8 cellular contexts compared by ENCODE assay signal in genomic region chr12:14771651-14772137, GRCh38. TPM values are rescaled to one million over a fixed set of nuclear protein-coding genes. Genes with fewer than 3 reads are reported as not detected.
A peak's percentile ranks its signal among the peaks of the same experiment; 100 is the strongest.
DNase-seq lines count a peak whose midpoint lies in the region; ATAC-seq and TF ChIP-seq lines count a peak whose summit lies in the region.

No MANE protein-coding gene starts in this region.

- CTCF ChIA-PET in A673 (lab: Charles Lee): no interaction called here
- CTCF ChIA-PET in activated CD4-positive, alpha-beta memory T cell treated with anti-CD3 and anti-CD28 coated beads, Interleukin-2, amount 10 ng/mL, durations not matched to agents 7 days and 5 days (lab: Charles Lee): interaction anchor here (0.7 to 3.1 kb wide), 7 partner anchors 28 to 406 kb away, joined by 3 to 50 read pairs (median 9); partner anchors contain the start of genes ARHGDIB, ATF7IP, C12orf60 and WBP11

- H3K27me3 Mint-ChIP-seq in activated CD4-positive, alpha-beta memory T cell treated with anti-CD3 and anti-CD28 coated beads, Interleukin-2, amount 10 ng/mL, durations not matched to agents 7 days and 5 days: no peaks in the 10 kb centered on the region

- H3K4me2 ChIP-seq in hepatocyte: peak overlapping the region; percentile 73

- H3K36me3 ChIP-seq in A673 (ENCODE audit: insufficient read depth, low read length, poor library complexity, severe bottlenecking) (no peaks in the 10 kb centered on the region), HUES64 (ENCODE audit: insufficient read depth, low read length) (peaks cover 5% of the 10 kb centered on the region; the same call in 1 of the 2 replicates), hepatocyte (replicated peaks; ENCODE audit: insufficient read depth, low read depth) (no peaks in the 10 kb centered on the region)

- H3K4me3 ChIP-seq in A673 (ENCODE audit: low read depth, low read length, poor library complexity, severe bottlenecking) (peak overlapping the region; percentile 57), HUES64 (ENCODE audit: low read length) (peak overlapping the region; percentile 96), hepatocyte (peak overlapping the region; percentile 27)

- no peaks in the 10 kb centered on the region for H3K9me3 ChIP-seq in A673 (ENCODE audit: low read depth, low read length, poor library complexity, severe bottlenecking)
- no peaks in the 10 kb centered on the region for H3K9me3 ChIP-seq in HUES64 (ENCODE audit: insufficient read depth, low read depth, low read length)
- no peaks in the 10 kb centered on the region for H3K9me3 ChIP-seq in hepatocyte (ENCODE audit: low read depth)

- H3K27ac Mint-ChIP-seq in activated CD4-positive, alpha-beta memory T cell treated with anti-CD3 and anti-CD28 coated beads, Interleukin-2, amount 10 ng/mL, durations not matched to agents 7 days and 5 days: peak overlapping the region; percentile 98

- peak overlapping the region; percentile 15 for H2AFZ ChIP-seq in hepatocyte

- peak; percentile 4 for DNase-seq in A673 (ENCODE audit: low spot score)
- peak; percentile 32 for DNase-seq in activated CD4-positive, alpha-beta memory T cell treated with anti-CD3 and anti-CD28 coated beads, Interleukin-2, amount 10 ng/mL, durations not matched to agents 7 days and 5 days
- no peak for DNase-seq in hepatocyte (ENCODE audit: low spot score)
- DNase-seq in stimulated activated CD4-positive, alpha-beta T cell treated with anti-CD3 and anti-CD28 coated beads, TNF-alpha, amount 100 ng/mL, for 4 hours (ENCODE audit: low read depth in 3 of 3): peak in 2 of 3 experiments; percentile 21 to 24
- DNase-seq in ureter (ENCODE audit: low spot score): no peak
- DNase-seq in kidney glomerular epithelial cell (lab: John Stamatoyannopoulos, UW): no peak

- ATAC-seq in GM21737 (IDR thresholded peaks at IDR 0.05; ENCODE audit: unreplicated experiment): no peak

- no TSS peak for BruUV-seq in A673 (replicated peaks; lab: Mats Ljungman, UMichigan)

- no peaks in the 10 kb centered on the region for H3K9me3 Mint-ChIP-seq in activated CD4-positive, alpha-beta memory T cell treated with anti-CD3 and anti-CD28 coated beads, Interleukin-2, amount 10 ng/mL, durations not matched to agents 7 days and 5 days

- peak overlapping the region; percentile 97 for H3K9ac ChIP-seq in HUES64 (ENCODE audit: low read depth, low read length)

- H3K79me2 ChIP-seq in hepatocyte: peaks cover 71% of the 10 kb centered on the region

- intact Hi-C loops in A673 (cut with micrococcal nuclease; ENCODE audit: unreplicated experiment): loop anchor here (1.0 kb wide), 1 partner anchor 32 kb away; the partner anchor contains the start of genes C12orf60 and WBP11

- 6% methylated on average over 2 of the region's 6 CpGs for WGBS in HUES64
- WGBS in hepatocyte (ENCODE audit: low lambda C conversion rate, missing lambda C conversion rate): 11% methylated on average over 4 of the region's 6 CpGs

- H3K27ac ChIP-seq in A673 (ENCODE audit: low read depth, low read length, poor library complexity, severe bottlenecking) (peak overlapping the region; percentile 82), HUES64 (ENCODE audit: low read depth, low read length) (peak overlapping the region; percentile 98), hepatocyte (peak overlapping the region; percentile 90)

- H3K36me3 Mint-ChIP-seq in activated CD4-positive, alpha-beta memory T cell treated with anti-CD3 and anti-CD28 coated beads, Interleukin-2, amount 10 ng/mL, durations not matched to agents 7 days and 5 days (ENCODE audit: low read depth): peaks cover 59% of the 10 kb centered on the region

- H3K4me1 ChIP-seq in A673 (ENCODE audit: insufficient read depth, low read length, poor library complexity, severe bottlenecking) (peaks cover 20% of the 10 kb centered on the region), HUES64 (ENCODE audit: insufficient read depth, low read length) (peaks cover 23% of the 10 kb centered on the region), hepatocyte (ENCODE audit: insufficient read depth) (peaks cover 24% of the 10 kb centered on the region)

- peaks cover 56% of the 10 kb centered on the region for H3K4me1 Mint-ChIP-seq in activated CD4-positive, alpha-beta memory T cell treated with anti-CD3 and anti-CD28 coated beads, Interleukin-2, amount 10 ng/mL, durations not matched to agents 7 days and 5 days

- peak overlapping the region; percentile 90 for H3K4me3 Mint-ChIP-seq in activated CD4-positive, alpha-beta memory T cell treated with anti-CD3 and anti-CD28 coated beads, Interleukin-2, amount 10 ng/mL, durations not matched to agents 7 days and 5 days

- no peaks in the 10 kb centered on the region for H3K9me2 ChIP-seq in hepatocyte (replicated peaks; ENCODE audit: insufficient read depth)

- TF ChIP-seq CTCF in A673 (conservative IDR thresholded peaks at IDR 0.05; ENCODE audit: low read depth, low read length) (no peak), hepatocyte (IDR thresholded peaks at IDR 0.05; ENCODE audit: poor library complexity) (no peak)

- peaks cover 30% of the 10 kb centered on the region for H4K20me1 ChIP-seq in hepatocyte (ENCODE audit: insufficient read depth, poor library complexity, severe bottlenecking)

- H3K27me3 ChIP-seq in A673 (replicated peaks; ENCODE audit: insufficient read depth, low read depth, low read length, poor library complexity): no peaks in the 10 kb centered on the region
- H3K27me3 ChIP-seq in HUES64 (ENCODE audit: insufficient read depth, low read length): peaks cover 8% of the 10 kb centered on the region; the same call in 1 of the 2 replicates
- H3K27me3 ChIP-seq in hepatocyte: no peaks in the 10 kb centered on the region

- POLR2A ChIA-PET in A673 (lab: Charles Lee; ENCODE audit: low non-redundant PET): interaction anchor here (0.6 to 0.7 kb wide), 2 partner anchors 22 to 113 kb away, joined by 3 to 4 read pairs; no protein-coding TSS in a partner anchor
- POLR2A ChIA-PET in activated CD4-positive, alpha-beta memory T cell treated with anti-CD3 and anti-CD28 coated beads, Interleukin-2, amount 10 ng/mL, durations not matched to agents 7 days and 5 days (lab: Charles Lee): interaction anchor here (0.6 to 7.9 kb wide), 41 partner anchors 8 to 1138 kb away, joined by 3 to 177 read pairs (median 5); partner anchors contain the start of genes ARHGDIB, ATF7IP, C12orf60 and ERP27

RNA-seq across cellular contexts. Expression of gene WBP11, which starts 31.6 kb away (rescaled TPM):
- 144 and 150 TPM in 2 replicates for total RNA-seq in A673 (2021)
- polyA plus RNA-seq in HUES64 (2013, experiment 1 of 2): 57.6 TPM
- polyA plus RNA-seq in HUES64 (2013, experiment 2 of 2): 78.7 TPM
- 10 to 100 TPM; 91.1 to 92.7 TPM for total RNA-seq in activated CD4-positive, alpha-beta memory T cell treated with anti-CD3 and anti-CD28 coated beads, Interleukin-2, amount 10 ng/mL, durations not matched to agents 7 days and 5 days
- total RNA-seq in hepatocyte: 22.8 and 26.6 TPM in 2 replicates
- polyA plus RNA-seq in hepatocyte: 39.3 and 54.2 TPM in 2 replicates
- total RNA-seq in ureter: 54.0 TPM

RNA-seq across cellular contexts. Expression of gene C12orf60, which starts 31.8 kb away (rescaled TPM):
- total RNA-seq in A673 (2021): 1.9 and 2.2 TPM in 2 replicates
- polyA plus RNA-seq in HUES64 (2013, experiment 1 of 2): 3.2 TPM
- polyA plus RNA-seq in HUES64 (2013, experiment 2 of 2): 4.0 TPM
- 1 to 10 TPM; 2.0 to 2.4 TPM for total RNA-seq in activated CD4-positive, alpha-beta memory T cell treated with anti-CD3 and anti-CD28 coated beads, Interleukin-2, amount 10 ng/mL, durations not matched to agents 7 days and 5 days
- total RNA-seq in hepatocyte: 1.5 and 2.3 TPM in 2 replicates
- 0.17 and 2.0 TPM in 2 replicates for polyA plus RNA-seq in hepatocyte
- total RNA-seq in ureter: 0.99 TPM

RNA-seq across cellular contexts. Expression of gene SMCO3, which starts 42.3 kb away (rescaled TPM):
- total RNA-seq in A673 (2021): not detected in 2 replicates
- polyA plus RNA-seq in HUES64 (2013, experiment 1 of 2): not detected
- polyA plus RNA-seq in HUES64 (2013, experiment 2 of 2): not detected
- total RNA-seq in activated CD4-positive, alpha-beta memory T cell treated with anti-CD3 and anti-CD28 coated beads, Interleukin-2, amount 10 ng/mL, durations not matched to agents 7 days and 5 days: not detected
- total RNA-seq in hepatocyte: 1.7 and 3.2 TPM in 2 replicates
- polyA plus RNA-seq in hepatocyte: 1.4 and 2.9 TPM in 2 replicates
- total RNA-seq in ureter: not detected

Comparison
In these comparisons a context has a peak if more than half of its experiments do, and no peak if none do; other contexts are left out.
1. DNase-seq: peak in A673 (single experiment), activated CD4-positive, alpha-beta memory T cell treated with anti-CD3 and anti-CD28 coated beads, Interleukin-2, amount 10 ng/mL, durations not matched to agents 7 days and 5 days (single experiment) and stimulated activated CD4-positive, alpha-beta T cell treated with anti-CD3 and anti-CD28 coated beads, TNF-alpha, amount 100 ng/mL, for 4 hours (2 of 3); none in hepatocyte (single experiment), ureter (single experiment) and kidney glomerular epithelial cell (single experiment).
2. H3K4me3 ChIP-seq: peak in every context shown above with its lines; median percentile 96 in HUES64; 57 in A673; 27 in hepatocyte.
3. Peak in every context shown above with its lines, with median percentiles within 50 percentile points of each other: H3K27ac ChIP-seq.